ENCODE assay signal across 12 cellular contexts in genomic region chr18:12216471-12216870, GRCh38. TPM values are rescaled to one million over a fixed set of nuclear protein-coding genes. Genes with fewer than 3 reads are reported as not detected.
"Had no signal": no experiment of that assay in that cellular context is flagged by ENCODE, and none has a peak within 500 bp of the region (broad histone marks: within the 10 kb centered on the region; RNA-seq: fewer than 3 reads in every experiment).

No MANE protein-coding gene starts in this region.

RNA-seq across cellular contexts. Expression of gene CIDEA, which starts 37.7 kb away (rescaled TPM):
- total RNA-seq: naive thymus-derived CD4-positive, alpha-beta T cell; natural killer cell; osteoblast; ovary; progenitor cell of endocrine pancreas; renal cortical epithelial cell; smooth muscle cell; spleen; testis; upper lobe of right lung; uterus had no signal
- polyA plus RNA-seq: naive thymus-derived CD4-positive, alpha-beta T cell; neural cell; smooth muscle cell; spleen had no signal
